ENCODE assay signal across 8 cellular contexts in genomic region chr19:47094557-47095517, GRCh38. TPM values are rescaled to one million over a fixed set of nuclear protein-coding genes. Genes with fewer than 3 reads are reported as not detected.
DNase-seq lines count a peak whose midpoint lies in the region; ATAC-seq and TF ChIP-seq lines count a peak whose summit lies in the region.

No MANE protein-coding gene starts in this region.

- peaks cover 82% of the 10 kb centered on the region for H3K4me1 Mint-ChIP-seq in activated CD4-positive, alpha-beta memory T cell treated with anti-CD3 and anti-CD28 coated beads, Interleukin-2, amount 10 ng/mL, durations not matched to agents 7 days and 5 days

- peak overlapping the region; percentile 0; the same call in 1 of the 2 replicates for H3K27ac ChIP-seq in HEK293 (ENCODE audit: extremely low read depth, low read depth, low read length)
- peak overlapping the region; percentile 80 for H3K27ac ChIP-seq in left ventricle myocardium inferior (replicated peaks)

- H3K4me1 ChIP-seq in HEK293 (ENCODE audit: control insufficient read depth, insufficient read depth, low read length): no peaks in the 10 kb centered on the region
- H3K4me1 ChIP-seq in left ventricle myocardium inferior: peaks cover 68% of the 10 kb centered on the region
- H3K4me1 ChIP-seq in BE2C: peaks cover 13% of the 10 kb centered on the region

- H3K4me3 ChIP-seq in HEK293 (ENCODE audit: low read depth, low read length): no peak overlapping the region
- no peak overlapping the region for H3K4me3 ChIP-seq in left ventricle myocardium inferior
- no peak overlapping the region for H3K4me3 ChIP-seq in BE2C (ENCODE audit: low read depth, low read length)

- intact Hi-C loops in left ventricle myocardium inferior (cut with micrococcal nuclease): no loop called here

- no peaks in the 10 kb centered on the region for H3K9me3 ChIP-seq in HEK293 (ENCODE audit: control insufficient read depth, insufficient read depth, low read depth, low read length)
- no peaks in the 10 kb centered on the region for H3K9me3 ChIP-seq in left ventricle myocardium inferior (replicated peaks)
- H3K9me3 ChIP-seq in BE2C: no peaks in the 10 kb centered on the region

- TF ChIP-seq CTCF in HEK293 (tag by site-specific recombination; IDR thresholded peaks at IDR 0.05) (no peak), left ventricle myocardium inferior (IDR thresholded peaks at IDR 0.05; ENCODE audit: borderline replicate concordance) (no peak), BE2C (IDR thresholded peaks at IDR 0.05; ENCODE audit: low read depth, low read length) (no peak)

- H3K9me3 Mint-ChIP-seq in activated CD4-positive, alpha-beta memory T cell treated with anti-CD3 and anti-CD28 coated beads, Interleukin-2, amount 10 ng/mL, durations not matched to agents 7 days and 5 days: no peaks in the 10 kb centered on the region

- no peak for ATAC-seq in GM18907 (IDR thresholded peaks at IDR 0.05; ENCODE audit: unreplicated experiment)

- CTCF ChIA-PET in HEK293 (lab: Yijun Ruan, JAX): interaction anchor here (0.6 to 1.4 kb wide), 3 partner anchors 18 to 152 kb away, joined by 3 to 5 read pairs (median 3); partner anchors contain the start of gene ZC3H4
- CTCF ChIA-PET in activated CD4-positive, alpha-beta memory T cell treated with anti-CD3 and anti-CD28 coated beads, Interleukin-2, amount 10 ng/mL, durations not matched to agents 7 days and 5 days (lab: Charles Lee): interaction anchor here (0.7 to 2.2 kb wide), 9 partner anchors 13 to 162 kb away, joined by 3 to 9 read pairs (median 5); partner anchors contain the start of genes SAE1 and ZC3H4

- peak; percentile 74 for DNase-seq in activated CD4-positive, alpha-beta memory T cell treated with anti-CD3 and anti-CD28 coated beads, Interleukin-2, amount 10 ng/mL, durations not matched to agents 7 days and 5 days
- DNase-seq in left ventricle myocardium inferior (no peak), NCI-H345 treated with DMSO at 0.1 percent for 48 hours (lab: John Stamatoyannopoulos, UW; ENCODE audit: unreplicated experiment) (no peak), iPS-NIHi11 (ENCODE audit: low spot score) (no peak), BE2C (no peak)
- DNase-seq in stimulated activated CD8-positive, alpha-beta memory T cell treated with anti-CD3 and anti-CD28 coated beads, Interleukin-15, amount 100 ng/mL, for 48 hours (ENCODE audit: low read depth in 2 of 2): peak; percentile 50 to 55

- POLR2A ChIA-PET in HEK293 (lab: Yijun Ruan, JAX): no interaction called here
- POLR2A ChIA-PET in activated CD4-positive, alpha-beta memory T cell treated with anti-CD3 and anti-CD28 coated beads, Interleukin-2, amount 10 ng/mL, durations not matched to agents 7 days and 5 days (lab: Charles Lee): interaction anchor here (0.7 to 10.2 kb wide), 12 partner anchors 11 to 179 kb away, joined by 4 to 704 read pairs (median 6); partner anchors contain the start of genes SAE1 and ZC3H4

- peaks cover 41 to 77% of the 10 kb centered on the region in 2 experiments for H3K36me3 ChIP-seq in HEK293 (ENCODE audit: control insufficient read depth in 2 of 2, insufficient read depth in 1 of 2, low read length in 2 of 2)
- H3K36me3 ChIP-seq in left ventricle myocardium inferior: peaks cover 39% of the 10 kb centered on the region
- peaks cover 65% of the 10 kb centered on the region for H3K36me3 ChIP-seq in BE2C

- peaks cover 66% of the 10 kb centered on the region for H3K36me3 Mint-ChIP-seq in activated CD4-positive, alpha-beta memory T cell treated with anti-CD3 and anti-CD28 coated beads, Interleukin-2, amount 10 ng/mL, durations not matched to agents 7 days and 5 days (ENCODE audit: low read depth)

- H3K27me3 ChIP-seq in left ventricle myocardium inferior (ENCODE audit: low read depth) (no peaks in the 10 kb centered on the region), BE2C (no peaks in the 10 kb centered on the region)

- H3K27ac Mint-ChIP-seq in activated CD4-positive, alpha-beta memory T cell treated with anti-CD3 and anti-CD28 coated beads, Interleukin-2, amount 10 ng/mL, durations not matched to agents 7 days and 5 days: peak overlapping the region; percentile 91

- no peaks in the 10 kb centered on the region for H3K27me3 Mint-ChIP-seq in activated CD4-positive, alpha-beta memory T cell treated with anti-CD3 and anti-CD28 coated beads, Interleukin-2, amount 10 ng/mL, durations not matched to agents 7 days and 5 days

- H3K4me3 Mint-ChIP-seq in activated CD4-positive, alpha-beta memory T cell treated with anti-CD3 and anti-CD28 coated beads, Interleukin-2, amount 10 ng/mL, durations not matched to agents 7 days and 5 days: peak overlapping the region; percentile 79

TF ChIP-seq in HEK293, 187 proteins besides CTCF, POLR2A, EP300 and RAD21:
- TF ChIP-seq KLF1 (tag by site-specific recombination; IDR thresholded peaks at IDR 0.05): peak; percentile 33; the same call in 1 of the 2 replicates
- TF ChIP-seq, protein P1, sequence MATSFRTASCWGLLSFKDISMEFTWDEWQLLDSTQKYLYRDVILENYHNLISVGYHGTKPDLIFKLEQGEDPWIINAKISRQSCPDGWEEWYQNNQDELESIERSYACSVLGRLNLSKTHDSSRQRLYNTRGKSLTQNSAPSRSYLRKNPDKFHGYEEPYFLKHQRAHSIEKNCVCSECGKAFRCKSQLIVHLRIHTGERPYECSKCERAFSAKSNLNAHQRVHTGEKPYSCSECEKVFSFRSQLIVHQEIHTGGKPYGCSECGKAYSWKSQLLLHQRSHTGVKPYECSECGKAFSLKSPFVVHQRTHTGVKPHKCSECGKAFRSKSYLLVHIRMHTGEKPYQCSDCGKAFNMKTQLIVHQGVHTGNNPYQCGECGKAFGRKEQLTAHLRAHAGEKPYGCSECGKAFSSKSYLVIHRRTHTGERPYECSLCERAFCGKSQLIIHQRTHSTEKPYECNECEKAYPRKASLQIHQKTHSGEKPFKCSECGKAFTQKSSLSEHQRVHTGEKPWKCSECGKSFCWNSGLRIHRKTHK (tag by site-specific recombination; IDR thresholded peaks at IDR 0.05): no peak
- peak; percentile 33; the same call in 1 of the 2 replicates for TF ChIP-seq ZIC2 (tag by site-specific recombination; IDR thresholded peaks at IDR 0.05)

RNA-seq across cellular contexts. Expression of gene ZC3H4, which starts 18.7 kb away (rescaled TPM):
- 100 to 1,000 TPM in 1 of 2 experiments, 10 to 100 TPM in 1; 98.3 to 104 TPM for total RNA-seq in activated CD4-positive, alpha-beta memory T cell treated with anti-CD3 and anti-CD28 coated beads, Interleukin-2, amount 10 ng/mL, durations not matched to agents 7 days and 5 days
- total RNA-seq in left ventricle myocardium inferior: 22.1 TPM
- polyA plus RNA-seq in BE2C (2012; ENCODE audit: insufficient read depth, insufficient read length, low read depth): 17.5 TPM

RNA-seq across cellular contexts. Expression of gene SAE1, which starts 35.8 kb away (rescaled TPM):
- total RNA-seq in activated CD4-positive, alpha-beta memory T cell treated with anti-CD3 and anti-CD28 coated beads, Interleukin-2, amount 10 ng/mL, durations not matched to agents 7 days and 5 days: 100 to 1,000 TPM; 150 TPM
- total RNA-seq in left ventricle myocardium inferior: 42.5 TPM
- 148 TPM for polyA plus RNA-seq in BE2C (2012; ENCODE audit: insufficient read depth, insufficient read length, low read depth)

RNA-seq across cellular contexts. Expression of gene TMEM160, which starts 46.4 kb away (rescaled TPM):
- 10 to 100 TPM; 56.2 to 56.3 TPM for total RNA-seq in activated CD4-positive, alpha-beta memory T cell treated with anti-CD3 and anti-CD28 coated beads, Interleukin-2, amount 10 ng/mL, durations not matched to agents 7 days and 5 days
- total RNA-seq in left ventricle myocardium inferior: 27.1 TPM
- polyA plus RNA-seq in BE2C (2012; ENCODE audit: insufficient read depth, insufficient read length, low read depth): 137 TPM

Comparison
In these comparisons a context has a peak if more than half of its experiments do, and no peak if none do; other contexts are left out.
1. DNase-seq: peak in activated CD4-positive, alpha-beta memory T cell treated with anti-CD3 and anti-CD28 coated beads, Interleukin-2, amount 10 ng/mL, durations not matched to agents 7 days and 5 days (single experiment) and stimulated activated CD8-positive, alpha-beta memory T cell treated with anti-CD3 and anti-CD28 coated beads, Interleukin-15, amount 100 ng/mL, for 48 hours (2 of 2); none in left ventricle myocardium inferior (single experiment), NCI-H345 treated with DMSO at 0.1 percent for 48 hours (single experiment), iPS-NIHi11 (single experiment) and BE2C (single experiment).